In the genomic region with DNA sequence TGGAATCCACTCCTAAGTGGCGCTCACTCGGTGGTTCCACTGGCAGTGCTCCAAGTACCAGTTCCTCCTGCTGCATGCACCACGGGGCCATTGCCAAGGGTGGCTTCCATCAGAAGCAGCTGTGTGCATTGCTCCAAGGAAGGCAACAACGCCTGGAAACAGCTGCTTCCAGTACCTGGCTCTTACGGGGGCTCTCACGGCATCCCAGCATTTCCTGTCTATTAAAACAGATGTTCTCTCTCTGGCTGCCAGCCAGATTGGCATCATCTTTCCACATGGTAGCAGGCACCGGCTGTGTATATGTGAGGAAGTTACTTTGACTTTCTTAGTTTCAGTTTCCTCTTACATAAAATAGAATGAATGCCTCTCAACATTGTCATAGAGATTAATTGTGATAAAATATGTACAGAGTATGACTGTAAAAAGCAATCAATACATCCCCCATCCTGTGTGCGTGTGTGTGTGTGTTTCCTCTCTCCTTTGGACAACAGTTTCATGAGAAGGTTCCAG, we compare ENCODE assay signal across 8 cellular contexts.
DNase-seq lines count a peak whose midpoint lies in the region; ATAC-seq and TF ChIP-seq lines count a peak whose summit lies in the region.

No MANE protein-coding gene starts in this region.

- H2AFZ ChIP-seq in DND-41 (ENCODE audit: low read depth, low read length) (peak overlapping the region; percentile 62), SU-DHL-6 (ENCODE audit: low read depth, low read length, severe bottlenecking) (peak overlapping the region; percentile 32)

- intact Hi-C loops in right cardiac atrium (cut with DNase I) (no loop called here), aorta (cut with DNase I) (no loop called here)

- ATAC-seq in DND-41 (ENCODE audit: insufficient read depth, low read depth), result peak; percentile 92
- peak; percentile 83 for ATAC-seq in GM21423 (IDR thresholded peaks at IDR 0.05; ENCODE audit: unreplicated experiment)
- ATAC-seq in right cardiac atrium, result peak; percentile 31
- peak; percentile 39 for ATAC-seq in aorta (ENCODE audit: low FRiP score)
- ATAC-seq in HG02970 (IDR thresholded peaks at IDR 0.05; ENCODE audit: low FRiP score, unreplicated experiment), result no peak

- DNase-seq in DND-41 (peak; percentile 81), M059J (ENCODE audit: low read depth) (peak; percentile 37), right cardiac atrium (peak; percentile 39 to 76 (median 68)), aorta (peak in 1 of 2 donors; percentile 79), progenitor cell of endocrine pancreas (ENCODE audit: low spot score, unreplicated experiment) (no peak)

- no peak overlapping the region for H3K27ac Mint-ChIP-seq in progenitor cell of endocrine pancreas

- H3K4me2 ChIP-seq in DND-41 (ENCODE audit: insufficient read depth, low read length) (peak overlapping the region; percentile 59), SU-DHL-6 (ENCODE audit: low read depth, low read length, poor library complexity, severe bottlenecking) (peak overlapping the region; percentile 82)

- H3K4me3 Mint-ChIP-seq in progenitor cell of endocrine pancreas (ENCODE audit: low read depth), result no peak overlapping the region

- H3F3A ChIP-seq in SU-DHL-6 (ENCODE audit: insufficient read depth), result peaks cover 49% of the 10 kb centered on the region

- H4K20me1 ChIP-seq in DND-41 (ENCODE audit: insufficient read depth, low read length) (no peaks in the 10 kb centered on the region), SU-DHL-6 (ENCODE audit: low read depth, low read length) (no peaks in the 10 kb centered on the region)

- H3K9me2 ChIP-seq in SU-DHL-6 (replicated peaks; ENCODE audit: insufficient read depth, low read length), result no peaks in the 10 kb centered on the region

- no peak for TF ChIP-seq CTCF in DND-41 (IDR thresholded peaks at IDR 0.05; ENCODE audit: borderline replicate concordance, extremely low read depth, low read length, poor library complexity, severe bottlenecking)
- TF ChIP-seq CTCF in SU-DHL-6 (IDR thresholded peaks at IDR 0.05; ENCODE audit: insufficient read depth, low read length, poor library complexity, severe bottlenecking), result no peak
- no peak for TF ChIP-seq CTCF in progenitor cell of endocrine pancreas (IDR thresholded peaks at IDR 0.05; ENCODE audit: unreplicated experiment)

- no peaks in the 10 kb centered on the region for H3K36me3 Mint-ChIP-seq in progenitor cell of endocrine pancreas (ENCODE audit: insufficient read depth)

- H3K4me3 ChIP-seq in DND-41 (ENCODE audit: low read depth in 1 of 2, low read length in 2 of 2) (peak overlapping the region in 1 of 2 experiments; percentile 40; a peak in 2 of 4 replicates), SU-DHL-6 (ENCODE audit: insufficient read depth, low read length, poor library complexity, severe bottlenecking) (peak overlapping the region; percentile 51), right cardiac atrium (ENCODE audit: low read length) (no peak overlapping the region), aorta (ENCODE audit: low read length in 2 of 2) (no peak overlapping the region)

- H3K27me3 ChIP-seq in DND-41 (ENCODE audit: insufficient read depth, low read length, poor library complexity), result peaks cover under 1% of the 10 kb centered on the region
- H3K27me3 ChIP-seq in SU-DHL-6 (ENCODE audit: low read length), result no peaks in the 10 kb centered on the region
- H3K27me3 ChIP-seq in right cardiac atrium (ENCODE audit: control insufficient read depth, insufficient read depth), result no peaks in the 10 kb centered on the region
- H3K27me3 ChIP-seq in aorta (ENCODE audit: control insufficient read depth in 1 of 2, insufficient read depth in 2 of 2, low read length in 1 of 2), result no peaks in the 10 kb centered on the region

- no peaks in the 10 kb centered on the region for H3K79me2 ChIP-seq in DND-41 (ENCODE audit: insufficient read depth, low read length)
- peaks cover 8% of the 10 kb centered on the region; the same call in 1 of the 2 replicates for H3K79me2 ChIP-seq in SU-DHL-6 (ENCODE audit: insufficient read depth, low read length)

- H3K4me1 Mint-ChIP-seq in progenitor cell of endocrine pancreas (ENCODE audit: low read depth), result no peaks in the 10 kb centered on the region

- H3K9me3 ChIP-seq in DND-41 (ENCODE audit: insufficient read depth, low read length, severe bottlenecking) (no peaks in the 10 kb centered on the region), SU-DHL-6 (ENCODE audit: insufficient read depth, low read length) (no peaks in the 10 kb centered on the region), right cardiac atrium (ENCODE audit: control insufficient read depth, low read length) (no peaks in the 10 kb centered on the region), aorta (ENCODE audit: control insufficient read depth, low read length) (peaks cover 1% of the 10 kb centered on the region)

- peak overlapping the region; percentile 7; the same call in 1 of the 2 replicates for H3K9ac ChIP-seq in DND-41 (ENCODE audit: low read depth, low read length)
- H3K9ac ChIP-seq in SU-DHL-6 (ENCODE audit: low read length), result peak overlapping the region; percentile 58

- H3K4me1 ChIP-seq in DND-41 (ENCODE audit: insufficient read depth, low read length) (peaks cover 18% of the 10 kb centered on the region), right cardiac atrium (ENCODE audit: control insufficient read depth, insufficient read depth, low read length) (peaks cover 2% of the 10 kb centered on the region), aorta (ENCODE audit: control insufficient read depth in 1 of 2, insufficient read depth in 2 of 2, low read length in 2 of 2) (no peaks in the 10 kb centered on the region)

- H3K36me3 ChIP-seq in DND-41 (ENCODE audit: insufficient read depth, low read length) (no peaks in the 10 kb centered on the region), SU-DHL-6 (ENCODE audit: low read length) (peaks cover 9% of the 10 kb centered on the region; the same call in 1 of the 2 replicates), aorta (ENCODE audit: control insufficient read depth in 1 of 2, insufficient read depth in 2 of 2, low read length in 1 of 2) (no peaks in the 10 kb centered on the region)

- no peaks in the 10 kb centered on the region for H3K9me3 Mint-ChIP-seq in progenitor cell of endocrine pancreas (ENCODE audit: low read depth)

- H3K27me3 Mint-ChIP-seq in progenitor cell of endocrine pancreas, result no peaks in the 10 kb centered on the region

- 9% methylated on average over 8 of the region's 8 CpGs for WGBS in right cardiac atrium
- WGBS in aorta, 2 donors, result 20 to 25% methylated on average over 8 of the region's 8 CpGs

- peak overlapping the region; percentile 59 for H3K27ac ChIP-seq in DND-41 (ENCODE audit: low read length)
- H3K27ac ChIP-seq in SU-DHL-6 (ENCODE audit: low read depth, low read length), result peak overlapping the region; percentile 95
- H3K27ac ChIP-seq in right cardiac atrium (ENCODE audit: low read length), result no peak overlapping the region
- no peak overlapping the region for H3K27ac ChIP-seq in aorta (ENCODE audit: low read depth in 1 of 2, low read length in 2 of 2)

Comparison
In these comparisons a context has a peak if more than half of its experiments do, and no peak if none do; other contexts are left out.
1. H3K27ac ChIP-seq: peak in DND-41 (single experiment) and SU-DHL-6 (single experiment); none in right cardiac atrium (single experiment) and aorta (0 of 2).